In genomic region chr2:11853197-11853588, GRCh38 we compare ENCODE assay signal across 17 cellular contexts.
DNase-seq lines count a peak whose midpoint lies in the region; ATAC-seq, FAIRE-seq and TF ChIP-seq lines count a peak whose summit lies in the region.
"Had no signal": no experiment of that assay in that cellular context is flagged by ENCODE, and none has a peak within 500 bp of the region (broad histone marks: within the 10 kb centered on the region; RNA-seq: fewer than 3 reads in every experiment).

No MANE protein-coding gene starts in this region.

- no TSS peak for BruUV-seq in K562 (replicated peaks; lab: Mats Ljungman, UMichigan)

- peak overlapping the region; percentile 22; the same call in 1 of the 2 replicates for H2AFZ ChIP-seq in K562 (ENCODE audit: low read depth, low read length)

- no peaks in the 10 kb centered on the region for H3K27me3 ChIP-seq in DOHH2 (ENCODE audit: control insufficient read depth, low read length)
- peaks cover 0 to 4% of the 10 kb centered on the region in 2 experiments; a peak in 2 of 5 replicates for H3K27me3 ChIP-seq in K562 (ENCODE audit: control insufficient read depth in 2 of 2, insufficient read depth in 2 of 2, low read length in 2 of 2)

- no peaks in the 10 kb centered on the region for H4K20me1 ChIP-seq in DOHH2 (ENCODE audit: control insufficient read depth, insufficient read depth, low read depth, low read length)
- no peaks in the 10 kb centered on the region for H4K20me1 ChIP-seq in K562 (replicated peaks; ENCODE audit: control insufficient read depth, insufficient read depth, low read length)

- H3K27ac ChIP-seq in DOHH2 (ENCODE audit: low read depth, low read length) (peak overlapping the region; percentile 16; the same call in 1 of the 2 replicates), K562 (ENCODE audit: extremely low read depth, low read depth, low read length) (no peak overlapping the region)
- H3K27ac ChIP-seq: A549, HL-60 had no signal

- H3K27ac Mint-ChIP-seq in neural crest cell (ENCODE audit: unreplicated experiment): peak overlapping the region; percentile 38
- H3K27ac Mint-ChIP-seq: HFFc6 had no signal

- ATAC-seq in K562 (no peak), GM21528 (IDR thresholded peaks at IDR 0.05; ENCODE audit: low FRiP score, unreplicated experiment) (no peak), HG03135 (IDR thresholded peaks at IDR 0.05; ENCODE audit: unreplicated experiment) (no peak)

- no peak for TF ChIP-seq RAD21 in K562 (CRISPR knock-in tag; conservative IDR thresholded peaks at IDR 0.05 in 1 of 2, IDR thresholded peaks at IDR 0.05 in 1 of 2)

- in situ Hi-C loops in K562 (cut with MboI): no loop called here

- TF ChIP-seq CTCF in DOHH2 (IDR thresholded peaks at IDR 0.05; ENCODE audit: low read depth, low read length, poor library complexity, severe bottlenecking) (no peak), K562 (IDR thresholded peaks at IDR 0.05 in 2 of 3, conservative IDR thresholded peaks at IDR 0.05 in 1 of 3; ENCODE audit: insufficient read depth in 2 of 3, low read depth in 1 of 3, low read length in 3 of 3) (no peak), neural crest cell (conservative IDR thresholded peaks at IDR 0.05) (no peak)

- H3K27me3 Mint-ChIP-seq in neural crest cell (ENCODE audit: low read depth): no peaks in the 10 kb centered on the region

- H3K4me3 ChIP-seq in DOHH2 (ENCODE audit: low read length): peak overlapping the region; percentile 11; the same call in 1 of the 2 replicates
- no peak overlapping the region for H3K4me3 ChIP-seq in K562
- H3K4me3 ChIP-seq: A549 had no signal

- no peaks in the 10 kb centered on the region for H3K79me2 ChIP-seq in DOHH2 (ENCODE audit: control insufficient read depth, low read length)
- no peaks in the 10 kb centered on the region for H3K79me2 ChIP-seq in K562 (ENCODE audit: control insufficient read depth, insufficient read depth, low read length)

- TF ChIP-seq EP300 in K562 (IDR thresholded peaks at IDR 0.05; ENCODE audit: low read length): no peak

- H3K4me2 ChIP-seq in DOHH2 (ENCODE audit: low read length): peak overlapping the region; percentile 22
- no peak overlapping the region for H3K4me2 ChIP-seq in K562 (ENCODE audit: insufficient read depth, low read length)
- H3K4me2 ChIP-seq: A549 had no signal

- no peak for DNase-seq in K562 (ENCODE audit: extremely low read depth in 1 of 4, low spot score in 3 of 4)
- no peak for DNase-seq in neural crest cell (ENCODE audit: low read depth, low spot score)
- no peak for DNase-seq in NCI-H526 treated with DMSO at 0.1 percent for 48 hours (lab: John Stamatoyannopoulos, UW)
- DNase-seq: CD4-positive, CD25-positive, alpha-beta regulatory T cell; DMS 273 treated with DMSO at 0.1 percent for 48 hours; EL; HCEC 1CT; HFFc6; KBM-7 had no signal

- H3K4me3 Mint-ChIP-seq in neural crest cell: no peak overlapping the region
- H3K4me3 Mint-ChIP-seq: HFFc6 had no signal

- H3K9me2 ChIP-seq in DOHH2 (replicated peaks; ENCODE audit: control insufficient read depth, low read length): no peaks in the 10 kb centered on the region

- H3K9ac ChIP-seq in K562 (ENCODE audit: insufficient read depth in 1 of 2, low read depth in 2 of 2, low read length in 2 of 2): peak overlapping the region in 1 of 2 experiments; percentile 30; a peak in 1 of 4 replicates

- H3K9me1 ChIP-seq in K562 (ENCODE audit: control insufficient read depth, insufficient read depth, low read length): no peaks in the 10 kb centered on the region

- CTCF ChIA-PET in K562 (lab: Yijun Ruan, JAX; ENCODE audit: low intra/inter-chr PET ratio): no interaction called here

- no peaks in the 10 kb centered on the region; the same call in 1 of the 2 replicates for H3F3A ChIP-seq in DOHH2 (ENCODE audit: control insufficient read depth, insufficient read depth)

- H3K4me1 ChIP-seq in DOHH2 (ENCODE audit: control insufficient read depth, low read length) (peaks cover 53% of the 10 kb centered on the region), K562 (replicated peaks in 1 of 2; ENCODE audit: control insufficient read depth in 2 of 2, insufficient read depth in 2 of 2, low read length in 2 of 2) (peaks cover 4 to 8% of the 10 kb centered on the region in 2 experiments)
- H3K4me1 ChIP-seq: A549 had no signal

- POLR2A ChIA-PET in K562 (lab: Yijun Ruan, JAX): no interaction called here

- peaks cover 13% of the 10 kb centered on the region for H3K36me3 Mint-ChIP-seq in neural crest cell (ENCODE audit: low read depth)
- H3K36me3 Mint-ChIP-seq: CD4-positive, CD25-positive, alpha-beta regulatory T cell had no signal

- WGBS in K562 (ENCODE audit: insufficient coverage, low coverage, missing lambda C conversion rate): 44% methylated on average over 5 of the region's 5 CpGs

- no peak for TF ChIP-seq POLR2A in K562 (conservative IDR thresholded peaks at IDR 0.05)

- H3K9me3 Mint-ChIP-seq in neural crest cell: peaks cover 9% of the 10 kb centered on the region

- intact Hi-C loops in K562 (cut with micrococcal nuclease): no loop called here

- H3K36me3 ChIP-seq in DOHH2 (ENCODE audit: control insufficient read depth, low read length): no peaks in the 10 kb centered on the region
- H3K36me3 ChIP-seq in K562 (ENCODE audit: control insufficient read depth, insufficient read depth, low read length): no peaks in the 10 kb centered on the region

- FAIRE-seq in K562 (lab: Jason Lieb, UNC): no peak
- FAIRE-seq: A549, G401.6, GM12892, GM19239 had no signal

- H3K4me1 Mint-ChIP-seq in neural crest cell: no peaks in the 10 kb centered on the region
- H3K4me1 Mint-ChIP-seq: CD4-positive, CD25-positive, alpha-beta regulatory T cell had no signal

- peaks cover 15% of the 10 kb centered on the region; the same call in 1 of the 2 replicates for H3K9me3 ChIP-seq in DOHH2 (ENCODE audit: control insufficient read depth, insufficient read depth, low read length)
- H3K9me3 ChIP-seq in K562 (replicated peaks; ENCODE audit: control insufficient read depth, insufficient read depth, low read depth, low read length): peaks cover 8% of the 10 kb centered on the region; the same call in 1 of the 2 replicates

TF ChIP-seq in K562, 482 proteins besides CTCF, POLR2A, EP300 and RAD21 (continues in another document):
- TF ChIP-seq ETV5 (CRISPR knock-in tag; IDR thresholded peaks at IDR 0.05; ENCODE audit: low read depth) (no peak), ZKSCAN1 (IDR thresholded peaks at IDR 0.05; ENCODE audit: low read depth, low read length) (no peak), RBM22 (IDR thresholded peaks at IDR 0.05; ENCODE audit: low read depth, low read length, poor library complexity, severe bottlenecking) (no peak), MBD2 (IDR thresholded peaks at IDR 0.05; ENCODE audit: borderline replicate concordance, low read depth) (no peak), AFF4 (CRISPR knock-in tag; IDR thresholded peaks at IDR 0.05) (no peak), TAF7 (tag; IDR thresholded peaks at IDR 0.05) (no peak), ZNF696 (CRISPR knock-in tag; conservative IDR thresholded peaks at IDR 0.05) (no peak), SAFB (IDR thresholded peaks at IDR 0.05; ENCODE audit: borderline replicate concordance, low read depth, low read length) (no peak)
- TF ChIP-seq, protein P1, sequence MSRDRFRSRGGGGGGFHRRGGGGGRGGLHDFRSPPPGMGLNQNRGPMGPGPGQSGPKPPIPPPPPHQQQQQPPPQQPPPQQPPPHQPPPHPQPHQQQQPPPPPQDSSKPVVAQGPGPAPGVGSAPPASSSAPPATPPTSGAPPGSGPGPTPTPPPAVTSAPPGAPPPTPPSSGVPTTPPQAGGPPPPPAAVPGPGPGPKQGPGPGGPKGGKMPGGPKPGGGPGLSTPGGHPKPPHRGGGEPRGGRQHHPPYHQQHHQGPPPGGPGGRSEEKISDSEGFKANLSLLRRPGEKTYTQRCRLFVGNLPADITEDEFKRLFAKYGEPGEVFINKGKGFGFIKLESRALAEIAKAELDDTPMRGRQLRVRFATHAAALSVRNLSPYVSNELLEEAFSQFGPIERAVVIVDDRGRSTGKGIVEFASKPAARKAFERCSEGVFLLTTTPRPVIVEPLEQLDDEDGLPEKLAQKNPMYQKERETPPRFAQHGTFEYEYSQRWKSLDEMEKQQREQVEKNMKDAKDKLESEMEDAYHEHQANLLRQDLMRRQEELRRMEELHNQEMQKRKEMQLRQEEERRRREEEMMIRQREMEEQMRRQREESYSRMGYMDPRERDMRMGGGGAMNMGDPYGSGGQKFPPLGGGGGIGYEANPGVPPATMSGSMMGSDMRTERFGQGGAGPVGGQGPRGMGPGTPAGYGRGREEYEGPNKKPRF (IDR thresholded peaks at IDR 0.05; ENCODE audit: low read depth, low read length): no peak
